In the genomic region with DNA sequence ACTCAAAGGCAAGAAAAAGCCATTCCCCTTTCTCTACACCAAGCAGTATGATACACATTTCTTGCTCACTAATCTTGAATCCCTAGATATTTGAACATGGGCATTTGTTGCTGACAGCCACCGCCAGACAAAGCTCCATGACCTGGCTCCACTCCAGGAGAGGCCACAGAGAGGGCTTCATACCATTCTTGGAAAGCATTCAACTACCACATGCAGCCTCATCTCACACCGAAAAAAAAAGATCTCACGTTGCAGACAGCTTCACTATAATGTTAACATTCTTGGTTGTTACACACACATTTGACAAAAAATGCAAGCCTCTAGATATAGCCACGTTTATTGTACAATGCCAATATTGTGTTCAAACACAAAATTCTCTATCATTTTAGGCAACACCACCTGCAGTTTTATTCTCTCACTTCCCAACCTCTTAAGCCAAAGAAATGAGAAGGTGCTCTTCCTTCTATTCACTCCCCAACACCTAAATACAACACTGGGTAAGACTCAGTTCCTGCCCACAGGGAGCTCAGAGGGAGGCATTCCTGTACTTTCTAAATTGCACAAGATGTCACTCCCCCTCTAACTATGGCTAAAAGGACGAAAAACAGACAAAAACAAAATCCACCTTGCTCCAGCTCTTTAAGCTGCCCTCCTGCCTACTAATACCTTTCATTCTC, we compare ENCODE assay signal across 1 cellular context.
TF ChIP-seq lines count a peak whose summit lies in the region.

No MANE protein-coding gene starts in this region.

TF ChIP-seq in GM23338, 12 proteins besides CTCF, POLR2A, EP300 and RAD21 (continued from another document):
- TF ChIP-seq ZNF462 (CRISPR knock-in tag; IDR thresholded peaks at IDR 0.05) = no peak
- no peak for TF ChIP-seq ZNF114 (CRISPR knock-in tag; IDR thresholded peaks at IDR 0.05)
- TF ChIP-seq STAT1 (IDR thresholded peaks at IDR 0.05; ENCODE audit: unreplicated experiment) = no peak
